Comparison of ENCODE assay signal across 8 cellular contexts in the genomic region with DNA sequence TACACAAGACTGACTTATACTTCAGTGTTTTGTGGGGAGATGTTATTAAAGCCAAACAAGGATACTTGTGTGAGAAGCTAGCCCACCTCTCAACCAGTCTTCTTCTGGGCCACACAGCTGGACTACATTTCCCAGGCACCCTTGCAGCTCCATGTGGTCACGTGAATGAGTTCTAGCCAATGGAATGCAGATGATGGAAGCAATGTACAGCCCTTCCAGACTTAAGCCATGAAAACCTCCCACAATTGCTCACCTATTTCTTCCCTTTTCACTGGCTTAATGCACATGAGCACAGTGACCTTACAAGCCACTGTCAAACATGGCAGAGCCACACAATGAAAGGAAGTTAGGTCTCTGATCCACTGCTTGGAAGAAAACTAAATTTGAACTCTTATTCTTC. TPM values are rescaled to one million over a fixed set of nuclear protein-coding genes. Genes with fewer than 3 reads are reported as not detected.
DNase-seq lines count a peak whose midpoint lies in the region; ATAC-seq and TF ChIP-seq lines count a peak whose summit lies in the region.

No MANE protein-coding gene starts in this region.

- TF ChIP-seq CTCF in PC-3 (conservative IDR thresholded peaks at IDR 0.05; ENCODE audit: low read depth, low read length) (no peak), endothelial cell (IDR thresholded peaks at IDR 0.05; ENCODE audit: unreplicated experiment) (no peak), neural crest cell (conservative IDR thresholded peaks at IDR 0.05) (no peak)

- POLR2A ChIA-PET in PC-3 (lab: Charles Lee; ENCODE audit: unreplicated experiment) = interaction anchor here (0.6 kb wide), 1 partner anchor 25 kb away, joined by 4 read pairs; no protein-coding TSS in a partner anchor

- H3K4me1 ChIP-seq in PC-3 (ENCODE audit: insufficient read depth, low read length) = no peaks in the 10 kb centered on the region

- H3K4me1 Mint-ChIP-seq in endothelial cell (ENCODE audit: unreplicated experiment) = peaks cover 4% of the 10 kb centered on the region
- H3K4me1 Mint-ChIP-seq in neural crest cell = no peaks in the 10 kb centered on the region

- intact Hi-C loops in Right ventricle myocardium superior (cut with DNase I) = no loop called here
- intact Hi-C loops in Right ventricle myocardium inferior (cut with DNase I) = no loop called here
- intact Hi-C loops in PC-3 (cut with micrococcal nuclease) = no loop called here

- no peak overlapping the region for H3K9ac ChIP-seq in PC-3 (ENCODE audit: low read length)

- H3F3A ChIP-seq in PC-3 (ENCODE audit: low read length, unreplicated experiment) = no peaks in the 10 kb centered on the region

- BruUV-seq in PC-3 (replicated peaks; lab: Mats Ljungman, UMichigan) = no TSS peak

- no peak overlapping the region for H3K27ac ChIP-seq in PC-3 (ENCODE audit: low read length)

- DNase-seq in Right ventricle myocardium superior = no peak
- DNase-seq in Right ventricle myocardium inferior (ENCODE audit: missing footprints) = no peak
- peak; percentile 79 for DNase-seq in PC-3
- DNase-seq in endothelial cell (ENCODE audit: low spot score) = peak; percentile 61
- peak; percentile 47 for DNase-seq in neural crest cell (ENCODE audit: low read depth, low spot score)
- DNase-seq in effector CD4-positive, alpha-beta T cell = no peak

- ATAC-seq in Right ventricle myocardium superior (ENCODE audit: poor library complexity) = peak; percentile 48
- ATAC-seq in Right ventricle myocardium inferior = no peak
- ATAC-seq in GM21529 (IDR thresholded peaks at IDR 0.05; ENCODE audit: unreplicated experiment) = peak; percentile 99
- peak; percentile 64 for ATAC-seq in HG03575 (IDR thresholded peaks at IDR 0.05; ENCODE audit: extremely low read depth, insufficient number of reproducible peaks, low FRiP score, unreplicated experiment)
- ATAC-seq in PC-3 = peak; percentile 93

- no peaks in the 10 kb centered on the region for H3K9me2 ChIP-seq in PC-3 (replicated peaks; ENCODE audit: low read length)

- no peak overlapping the region for H3K4me3 Mint-ChIP-seq in endothelial cell (ENCODE audit: unreplicated experiment)
- H3K4me3 Mint-ChIP-seq in neural crest cell = no peak overlapping the region

- no peaks in the 10 kb centered on the region for H3K27me3 ChIP-seq in PC-3 (ENCODE audit: low read length)

- CTCF ChIA-PET in PC-3 (lab: Charles Lee) = no interaction called here

- H3K9me3 ChIP-seq in PC-3 (ENCODE audit: low read length) = no peaks in the 10 kb centered on the region

- H3K79me2 ChIP-seq in PC-3 (ENCODE audit: low read length) = no peaks in the 10 kb centered on the region

- H3K4me3 ChIP-seq in PC-3 (ENCODE audit: low read length) = no peak overlapping the region

- no peaks in the 10 kb centered on the region for H3K27me3 Mint-ChIP-seq in endothelial cell (ENCODE audit: unreplicated experiment)
- no peaks in the 10 kb centered on the region for H3K27me3 Mint-ChIP-seq in neural crest cell (ENCODE audit: low read depth)

- no peaks in the 10 kb centered on the region for H3K9me3 Mint-ChIP-seq in endothelial cell (ENCODE audit: unreplicated experiment)
- H3K9me3 Mint-ChIP-seq in neural crest cell = no peaks in the 10 kb centered on the region

- no peak overlapping the region for H3K4me2 ChIP-seq in PC-3 (ENCODE audit: low read length)

- no peak overlapping the region for H3K27ac Mint-ChIP-seq in endothelial cell (ENCODE audit: unreplicated experiment)
- no peak overlapping the region for H3K27ac Mint-ChIP-seq in neural crest cell (ENCODE audit: unreplicated experiment)

- H3K36me3 Mint-ChIP-seq in endothelial cell (ENCODE audit: low read depth, unreplicated experiment) (no peaks in the 10 kb centered on the region), neural crest cell (ENCODE audit: low read depth) (no peaks in the 10 kb centered on the region)

- H3K36me3 ChIP-seq in PC-3 (ENCODE audit: low read depth, low read length) = no peaks in the 10 kb centered on the region

- H2AFZ ChIP-seq in PC-3 (ENCODE audit: low read length) = no peak overlapping the region

- H4K20me1 ChIP-seq in PC-3 (ENCODE audit: low read length) = no peaks in the 10 kb centered on the region

RNA-seq across cellular contexts. Expression of gene FEZ2, which starts 20.4 kb away (rescaled TPM):
- total RNA-seq in Right ventricle myocardium superior (38.3 TPM), Right ventricle myocardium inferior (36.0 TPM), PC-3 (2014; rRNA removed) (52.6 and 62.1 TPM in 2 replicates), endothelial cell (ENCODE audit: unreplicated experiment) (40.8 TPM), neural crest cell (43.5 and 48.0 TPM in 2 replicates)

Comparison
In these comparisons a context has a peak if more than half of its experiments do, and no peak if none do; other contexts are left out.
1. DNase-seq: peak in PC-3 (single experiment), endothelial cell (single experiment) and neural crest cell (single experiment); none in Right ventricle myocardium superior (single experiment), Right ventricle myocardium inferior (single experiment) and effector CD4-positive, alpha-beta T cell (single experiment).